In the genomic region with DNA sequence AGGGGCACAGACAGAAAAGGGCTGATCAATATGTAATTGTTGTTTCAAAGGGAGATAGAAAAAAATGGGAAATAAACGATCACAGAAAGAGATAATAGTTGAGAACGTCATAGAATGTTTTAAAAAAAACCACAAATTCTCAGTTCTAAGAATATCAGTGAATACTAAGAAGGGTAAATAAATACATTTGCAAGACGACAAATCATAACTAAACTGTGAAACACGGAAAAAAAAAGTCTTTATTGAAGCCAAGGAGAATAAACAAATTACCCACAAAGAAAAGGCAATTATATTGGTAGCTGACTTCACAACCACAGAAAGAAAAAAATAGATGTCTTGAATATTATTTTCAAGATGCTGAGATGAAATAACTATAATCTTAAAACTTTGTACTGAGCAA, we compare ENCODE assay signal across 1 cellular context.
TF ChIP-seq lines count a peak whose summit lies in the region.

No MANE protein-coding gene starts in this region.

TF ChIP-seq in HCT116, 20 proteins besides CTCF, POLR2A, EP300 and RAD21 (continued from another document):
- TF ChIP-seq, protein P1, sequence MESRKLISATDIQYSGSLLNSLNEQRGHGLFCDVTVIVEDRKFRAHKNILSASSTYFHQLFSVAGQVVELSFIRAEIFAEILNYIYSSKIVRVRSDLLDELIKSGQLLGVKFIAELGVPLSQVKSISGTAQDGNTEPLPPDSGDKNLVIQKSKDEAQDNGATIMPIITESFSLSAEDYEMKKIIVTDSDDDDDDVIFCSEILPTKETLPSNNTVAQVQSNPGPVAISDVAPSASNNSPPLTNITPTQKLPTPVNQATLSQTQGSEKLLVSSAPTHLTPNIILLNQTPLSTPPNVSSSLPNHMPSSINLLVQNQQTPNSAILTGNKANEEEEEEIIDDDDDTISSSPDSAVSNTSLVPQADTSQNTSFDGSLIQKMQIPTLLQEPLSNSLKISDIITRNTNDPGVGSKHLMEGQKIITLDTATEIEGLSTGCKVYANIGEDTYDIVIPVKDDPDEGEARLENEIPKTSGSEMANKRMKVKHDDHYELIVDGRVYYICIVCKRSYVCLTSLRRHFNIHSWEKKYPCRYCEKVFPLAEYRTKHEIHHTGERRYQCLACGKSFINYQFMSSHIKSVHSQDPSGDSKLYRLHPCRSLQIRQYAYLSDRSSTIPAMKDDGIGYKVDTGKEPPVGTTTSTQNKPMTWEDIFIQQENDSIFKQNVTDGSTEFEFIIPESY (IDR thresholded peaks at IDR 0.05; ENCODE audit: extremely low read depth, insufficient replicate concordance, low read length) = no peak
- TF ChIP-seq EZH2 (IDR thresholded peaks at IDR 0.05) (no peak), ZNF274 (IDR thresholded peaks at IDR 0.05; ENCODE audit: low read depth, low read length) (no peak), ELF1 (IDR thresholded peaks at IDR 0.05; ENCODE audit: borderline replicate concordance, low read depth) (no peak), JUND (IDR thresholded peaks at IDR 0.05) (no peak), FOSL1 (IDR thresholded peaks at IDR 0.05; ENCODE audit: low read depth) (no peak), SIN3A (IDR thresholded peaks at IDR 0.05; ENCODE audit: low read depth) (no peak)
- TF ChIP-seq, protein P2, sequence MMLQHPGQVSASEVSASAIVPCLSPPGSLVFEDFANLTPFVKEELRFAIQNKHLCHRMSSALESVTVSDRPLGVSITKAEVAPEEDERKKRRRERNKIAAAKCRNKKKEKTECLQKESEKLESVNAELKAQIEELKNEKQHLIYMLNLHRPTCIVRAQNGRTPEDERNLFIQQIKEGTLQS (IDR thresholded peaks at IDR 0.05) = no peak
- TF ChIP-seq, protein P3, sequence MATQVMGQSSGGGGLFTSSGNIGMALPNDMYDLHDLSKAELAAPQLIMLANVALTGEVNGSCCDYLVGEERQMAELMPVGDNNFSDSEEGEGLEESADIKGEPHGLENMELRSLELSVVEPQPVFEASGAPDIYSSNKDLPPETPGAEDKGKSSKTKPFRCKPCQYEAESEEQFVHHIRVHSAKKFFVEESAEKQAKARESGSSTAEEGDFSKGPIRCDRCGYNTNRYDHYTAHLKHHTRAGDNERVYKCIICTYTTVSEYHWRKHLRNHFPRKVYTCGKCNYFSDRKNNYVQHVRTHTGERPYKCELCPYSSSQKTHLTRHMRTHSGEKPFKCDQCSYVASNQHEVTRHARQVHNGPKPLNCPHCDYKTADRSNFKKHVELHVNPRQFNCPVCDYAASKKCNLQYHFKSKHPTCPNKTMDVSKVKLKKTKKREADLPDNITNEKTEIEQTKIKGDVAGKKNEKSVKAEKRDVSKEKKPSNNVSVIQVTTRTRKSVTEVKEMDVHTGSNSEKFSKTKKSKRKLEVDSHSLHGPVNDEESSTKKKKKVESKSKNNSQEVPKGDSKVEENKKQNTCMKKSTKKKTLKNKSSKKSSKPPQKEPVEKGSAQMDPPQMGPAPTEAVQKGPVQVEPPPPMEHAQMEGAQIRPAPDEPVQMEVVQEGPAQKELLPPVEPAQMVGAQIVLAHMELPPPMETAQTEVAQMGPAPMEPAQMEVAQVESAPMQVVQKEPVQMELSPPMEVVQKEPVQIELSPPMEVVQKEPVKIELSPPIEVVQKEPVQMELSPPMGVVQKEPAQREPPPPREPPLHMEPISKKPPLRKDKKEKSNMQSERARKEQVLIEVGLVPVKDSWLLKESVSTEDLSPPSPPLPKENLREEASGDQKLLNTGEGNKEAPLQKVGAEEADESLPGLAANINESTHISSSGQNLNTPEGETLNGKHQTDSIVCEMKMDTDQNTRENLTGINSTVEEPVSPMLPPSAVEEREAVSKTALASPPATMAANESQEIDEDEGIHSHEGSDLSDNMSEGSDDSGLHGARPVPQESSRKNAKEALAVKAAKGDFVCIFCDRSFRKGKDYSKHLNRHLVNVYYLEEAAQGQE (IDR thresholded peaks at IDR 0.05; ENCODE audit: low read depth) = no peak
